In genomic region chr12:62865090-62865489, GRCh38 we compare ENCODE assay signal across 2 cellular contexts.
TF ChIP-seq lines count a peak whose summit lies in the region.

No MANE protein-coding gene starts in this region.

TF ChIP-seq in A549, 52 proteins besides CTCF, POLR2A, EP300 and RAD21 (continued from another document):
- TF ChIP-seq BCL3 (IDR thresholded peaks at IDR 0.05) (no peak), ESRRA (IDR thresholded peaks at IDR 0.05; ENCODE audit: borderline replicate concordance, low read length) (no peak), FOSL2 (IDR thresholded peaks at IDR 0.05) (no peak), FOSL2 (CRISPR knock-in tag; IDR thresholded peaks at IDR 0.05) (no peak), FOXS1 (CRISPR knock-in tag; IDR thresholded peaks at IDR 0.05) (no peak), ATOH8 (CRISPR knock-in tag; IDR thresholded peaks at IDR 0.05; ENCODE audit: low read depth) (no peak), EHF (CRISPR knock-in tag; IDR thresholded peaks at IDR 0.05) (no peak), E2F6 (IDR thresholded peaks at IDR 0.05; ENCODE audit: borderline replicate concordance, low read depth) (no peak), CHD4 (IDR thresholded peaks at IDR 0.05; ENCODE audit: borderline replicate concordance) (no peak), ELK1 (IDR thresholded peaks at IDR 0.05; ENCODE audit: low read depth, low read length) (no peak), MAZ (IDR thresholded peaks at IDR 0.05; ENCODE audit: borderline replicate concordance, low read depth, low read length) (no peak), NR3C1 (IDR thresholded peaks at IDR 0.05) (no peak), CEBPB (IDR thresholded peaks at IDR 0.05) (no peak)

TF ChIP-seq in HepG2, 621 proteins besides CTCF, POLR2A, EP300 and RAD21 (continued from another document):
- no peak for TF ChIP-seq DBP (CRISPR knock-in tag; IDR thresholded peaks at IDR 0.05; ENCODE audit: not compliant biosample characterization)
- no peak for TF ChIP-seq ZNF180 (CRISPR knock-in tag; IDR thresholded peaks at IDR 0.05; ENCODE audit: borderline replicate concordance, low read depth)
- TF ChIP-seq ZNF20 (CRISPR knock-in tag; IDR thresholded peaks at IDR 0.05): no peak
- no peak for TF ChIP-seq ZBTB1 (CRISPR knock-in tag; IDR thresholded peaks at IDR 0.05; ENCODE audit: borderline replicate concordance)
- TF ChIP-seq YEATS2 (CRISPR knock-in tag; IDR thresholded peaks at IDR 0.05; ENCODE audit: borderline replicate concordance): no peak
- no peak for TF ChIP-seq ZBTB21 (CRISPR knock-in tag; IDR thresholded peaks at IDR 0.05)
- no peak for TF ChIP-seq KLF11 (CRISPR knock-in tag; IDR thresholded peaks at IDR 0.05)
- no peak for TF ChIP-seq TEAD3 (CRISPR knock-in tag; optimal IDR thresholded peaks at IDR 0.05; ENCODE audit: borderline replicate concordance)
- TF ChIP-seq ZNF709 (CRISPR knock-in tag; IDR thresholded peaks at IDR 0.05): no peak
- TF ChIP-seq RXRA (CRISPR knock-in tag; IDR thresholded peaks at IDR 0.05): no peak
- TF ChIP-seq MAZ (IDR thresholded peaks at IDR 0.05; ENCODE audit: borderline replicate concordance, low read depth, low read length): no peak
- no peak for TF ChIP-seq MAZ (CRISPR knock-in tag; IDR thresholded peaks at IDR 0.05; ENCODE audit: low read depth)
- TF ChIP-seq JARID2 (CRISPR knock-in tag; IDR thresholded peaks at IDR 0.05; ENCODE audit: insufficient replicate concordance): no peak
